In the genomic region with DNA sequence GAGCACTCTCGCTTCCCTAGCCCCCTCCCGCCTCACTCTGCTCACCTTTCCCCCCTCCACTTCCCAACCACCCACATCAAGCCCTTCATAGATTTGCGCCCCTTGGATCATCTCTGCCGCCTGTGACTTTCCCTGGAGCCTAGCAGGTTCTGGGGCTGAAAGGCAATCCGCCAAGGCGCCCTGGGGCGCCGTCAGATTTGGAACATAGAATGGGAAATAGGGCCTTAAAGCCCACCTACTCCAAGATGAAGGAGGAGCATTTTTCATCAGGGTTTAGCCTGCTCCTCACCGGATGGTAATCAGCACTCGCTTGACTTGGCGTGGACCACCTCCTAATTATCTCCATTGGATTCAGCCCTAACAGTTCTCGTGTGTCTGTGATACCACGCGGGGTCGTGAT, we compare ENCODE assay signal across 1 cellular context.
TF ChIP-seq lines count a peak whose summit lies in the region.

No MANE protein-coding gene starts in this region.

TF ChIP-seq in H1, 55 proteins besides CTCF, POLR2A, EP300 and RAD21:
- TF ChIP-seq JUND (IDR thresholded peaks at IDR 0.05; ENCODE audit: low read length): no peak
- TF ChIP-seq RBBP5 (IDR thresholded peaks at IDR 0.05; ENCODE audit: borderline replicate concordance, low read depth, low read length): 0 out of 2 replicates have a peak, but pooled peaks have one; percentile 10
